In genomic region chr20:63216041-63216848, GRCh38 we compare ENCODE assay signal across 1 cellular context.
A peak's percentile ranks its signal among the peaks of the same experiment; 100 is the strongest.
TF ChIP-seq lines count a peak whose summit lies in the region.

Gene YTHDF1, minus strand, starts transcription at chr20:63216131. Its CDS starts 239 bp downstream, at chr20:63215892.

TF ChIP-seq in HepG2, 621 proteins besides CTCF, POLR2A, EP300 and RAD21 (continued from another document and continues in another):
- TF ChIP-seq PRDM4 (CRISPR knock-in tag; IDR thresholded peaks at IDR 0.05; ENCODE audit: borderline replicate concordance) (peak; percentile 68; the same call in 1 of the 2 replicates), MTA1 (CRISPR knock-in tag; IDR thresholded peaks at IDR 0.05; ENCODE audit: borderline replicate concordance) (peak; percentile 95), ARNT (IDR thresholded peaks at IDR 0.05) (no peak), ARID3A (IDR thresholded peaks at IDR 0.05; ENCODE audit: low read depth, low read length) (no peak), ZNF337 (CRISPR knock-in tag; IDR thresholded peaks at IDR 0.05; ENCODE audit: borderline replicate concordance, low read depth) (peak; percentile 85; the same call in 1 of the 2 replicates), ZNF253 (CRISPR knock-in tag; IDR thresholded peaks at IDR 0.05; ENCODE audit: borderline replicate concordance) (peak; percentile 95), SRF (IDR thresholded peaks at IDR 0.05; ENCODE audit: low read depth, low read length) (no peak), PATZ1 (CRISPR knock-in tag; IDR thresholded peaks at IDR 0.05) (peak; percentile 79), CREM (IDR thresholded peaks at IDR 0.05) (no peak), CREM (CRISPR knock-in tag; IDR thresholded peaks at IDR 0.05) (peak; percentile 7; the same call in 1 of the 2 replicates), HDAC2 (CRISPR knock-in tag; IDR thresholded peaks at IDR 0.05) (peak; percentile 74; the same call in 1 of the 2 replicates), ZNF644 (CRISPR knock-in tag; IDR thresholded peaks at IDR 0.05; ENCODE audit: low read depth) (no peak), GMEB1 (CRISPR knock-in tag; IDR thresholded peaks at IDR 0.05; ENCODE audit: borderline replicate concordance) (peak; percentile 96), PAX8 (CRISPR knock-in tag; IDR thresholded peaks at IDR 0.05; ENCODE audit: borderline replicate concordance) (peak; percentile 94; the same call in 1 of the 2 replicates), ZNF142 (CRISPR knock-in tag; IDR thresholded peaks at IDR 0.05) (peak; percentile 92), HNF1B (CRISPR knock-in tag; IDR thresholded peaks at IDR 0.05) (peak; percentile 94), PRDM15 (CRISPR knock-in tag; IDR thresholded peaks at IDR 0.05) (no peak), ARID2 (CRISPR knock-in tag; IDR thresholded peaks at IDR 0.05; ENCODE audit: borderline replicate concordance) (peak; percentile 98), HDAC1 (CRISPR knock-in tag; IDR thresholded peaks at IDR 0.05) (peak; percentile 92), ZBTB43 (CRISPR knock-in tag; conservative IDR thresholded peaks at IDR 0.05) (peak; percentile 91), CENPBD1 (CRISPR knock-in tag; IDR thresholded peaks at IDR 0.05; ENCODE audit: borderline replicate concordance, low read depth) (peak; percentile 67; the same call in 1 of the 2 replicates), KMT2A (CRISPR knock-in tag; IDR thresholded peaks at IDR 0.05) (peak; percentile 70), ZNF776 (CRISPR knock-in tag; IDR thresholded peaks at IDR 0.05) (peak; percentile 99), ZKSCAN8 (CRISPR knock-in tag; IDR thresholded peaks at IDR 0.05; ENCODE audit: borderline replicate concordance) (0 out of 2 replicates have a peak, but pooled peaks have one; percentile 23), CBFB (CRISPR knock-in tag; IDR thresholded peaks at IDR 0.05) (peak; percentile 94), ASH2L (IDR thresholded peaks at IDR 0.05; ENCODE audit: insufficient read length, low read depth, low read length) (no peak), ZIK1 (CRISPR knock-in tag; IDR thresholded peaks at IDR 0.05; ENCODE audit: borderline replicate concordance, low read depth) (peak; percentile 91; the same call in 1 of the 2 replicates), GTF2F1 (IDR thresholded peaks at IDR 0.05; ENCODE audit: low read length) (no peak), GPN1 (CRISPR knock-in tag; IDR thresholded peaks at IDR 0.05; ENCODE audit: borderline replicate concordance) (no peak; the same call in none of the 2 replicates), ATF6 (CRISPR knock-in tag; conservative IDR thresholded peaks at IDR 0.05) (0 out of 2 replicates have a peak, but pooled peaks have one; percentile 56)
